Comparison of ENCODE assay signal across 25 cellular contexts in genomic region chr17:61259360-61259759, GRCh38.
DNase-seq lines count a peak whose midpoint lies in the region; ATAC-seq and TF ChIP-seq lines count a peak whose summit lies in the region.
"Had no signal": no experiment of that assay in that cellular context is flagged by ENCODE, and none has a peak within 500 bp of the region (broad histone marks: within the 10 kb centered on the region; RNA-seq: fewer than 3 reads in every experiment).

No MANE protein-coding gene starts in this region.

- H3K36me3 ChIP-seq in ascending aorta (no peaks in the 10 kb centered on the region), tibial artery (no peaks in the 10 kb centered on the region)
- H3K36me3 ChIP-seq: prostate gland, spleen had no signal

- no peaks in the 10 kb centered on the region for H3K9me3 Mint-ChIP-seq in nephron
- no peaks in the 10 kb centered on the region for H3K9me3 Mint-ChIP-seq in activated CD4-positive, alpha-beta memory T cell treated with anti-CD3 and anti-CD28 coated beads, Interleukin-2, amount 10 ng/mL, durations not matched to agents 7 days and 5 days
- H3K9me3 Mint-ChIP-seq in activated T-helper 17 cell treated with anti-CD3 and anti-CD28 coated beads, Interleukin-2, amount 50 U/mL, for 72 hours: no peaks in the 10 kb centered on the region
- H3K9me3 Mint-ChIP-seq: CD4-positive, alpha-beta T cell; neural crest cell; stimulated activated effector memory CD8-positive, alpha-beta T cell treated with anti-CD3 and anti-CD28 coated beads, Interleukin-12 subunit alpha, Interleukin-12 subunit beta, amount 100 ng/mL, for 72 hours had no signal

- peak overlapping the region in 2 of 3 experiments; percentile 88 to 93 for H3K27ac Mint-ChIP-seq in nephron
- no peak overlapping the region for H3K27ac Mint-ChIP-seq in activated CD4-positive, alpha-beta memory T cell treated with anti-CD3 and anti-CD28 coated beads, Interleukin-2, amount 10 ng/mL, durations not matched to agents 7 days and 5 days
- H3K27ac Mint-ChIP-seq in activated T-helper 17 cell treated with anti-CD3 and anti-CD28 coated beads, Interleukin-2, amount 50 U/mL, for 72 hours: no peak overlapping the region
- H3K27ac Mint-ChIP-seq: CD4-positive, alpha-beta T cell; stimulated activated effector memory CD8-positive, alpha-beta T cell treated with anti-CD3 and anti-CD28 coated beads, Interleukin-12 subunit alpha, Interleukin-12 subunit beta, amount 100 ng/mL, for 72 hours had no signal

- H3K4me3 Mint-ChIP-seq in nephron: no peak overlapping the region
- H3K4me3 Mint-ChIP-seq in activated CD4-positive, alpha-beta memory T cell treated with anti-CD3 and anti-CD28 coated beads, Interleukin-2, amount 10 ng/mL, durations not matched to agents 7 days and 5 days: no peak overlapping the region
- H3K4me3 Mint-ChIP-seq in activated T-helper 17 cell treated with anti-CD3 and anti-CD28 coated beads, Interleukin-2, amount 50 U/mL, for 72 hours: no peak overlapping the region
- H3K4me3 Mint-ChIP-seq: CD4-positive, alpha-beta T cell; neural crest cell; stimulated activated effector memory CD8-positive, alpha-beta T cell treated with anti-CD3 and anti-CD28 coated beads, Interleukin-12 subunit alpha, Interleukin-12 subunit beta, amount 100 ng/mL, for 72 hours had no signal

- ATAC-seq in activated T-helper 17 cell treated with anti-CD3 and anti-CD28 coated beads, Interleukin-2, amount 50 U/mL, for 72 hours (replicated peaks): no peak
- ATAC-seq: HCT116; stimulated activated effector memory CD8-positive, alpha-beta T cell treated with anti-CD3 and anti-CD28 coated beads, Interleukin-12 subunit alpha, Interleukin-12 subunit beta, amount 100 ng/mL, for 72 hours had no signal

- CTCF ChIA-PET in activated CD4-positive, alpha-beta memory T cell treated with anti-CD3 and anti-CD28 coated beads, Interleukin-2, amount 10 ng/mL, durations not matched to agents 7 days and 5 days (lab: Charles Lee): no interaction called here

- no peaks in the 10 kb centered on the region for H3K27me3 Mint-ChIP-seq in nephron (ENCODE audit: low read depth)
- H3K27me3 Mint-ChIP-seq in activated CD4-positive, alpha-beta memory T cell treated with anti-CD3 and anti-CD28 coated beads, Interleukin-2, amount 10 ng/mL, durations not matched to agents 7 days and 5 days: no peaks in the 10 kb centered on the region
- no peaks in the 10 kb centered on the region for H3K27me3 Mint-ChIP-seq in activated T-helper 17 cell treated with anti-CD3 and anti-CD28 coated beads, Interleukin-2, amount 50 U/mL, for 72 hours
- H3K27me3 Mint-ChIP-seq: CD4-positive, alpha-beta T cell had no signal

- H3K4me1 ChIP-seq in ascending aorta (peaks cover 0 to 25% of the 10 kb centered on the region in 2 donors), tibial artery (peaks cover 0 to 57% (median 24%) of the 10 kb centered on the region in 4 donors)
- H3K4me1 ChIP-seq: prostate gland had no signal

- no peaks in the 10 kb centered on the region for H3K27me3 ChIP-seq in ascending aorta
- no peaks in the 10 kb centered on the region for H3K27me3 ChIP-seq in tibial artery

- TF ChIP-seq CTCF in ascending aorta (IDR thresholded peaks at IDR 0.05): no peak
- peak; percentile 21 for TF ChIP-seq CTCF in fibroblast of villous mesenchyme (IDR thresholded peaks at IDR 0.05; ENCODE audit: insufficient read depth, low read depth, low read length)
- no peak for TF ChIP-seq CTCF in nephron (IDR thresholded peaks at IDR 0.05; ENCODE audit: unreplicated experiment in 3 of 3)
- peak in 1 of 2 experiments; percentile 10 for TF ChIP-seq CTCF in tibial artery (IDR thresholded peaks at IDR 0.05)

- H3K36me3 Mint-ChIP-seq in nephron (ENCODE audit: low read depth): no peaks in the 10 kb centered on the region
- H3K36me3 Mint-ChIP-seq in activated CD4-positive, alpha-beta memory T cell treated with anti-CD3 and anti-CD28 coated beads, Interleukin-2, amount 10 ng/mL, durations not matched to agents 7 days and 5 days (ENCODE audit: low read depth): no peaks in the 10 kb centered on the region
- H3K36me3 Mint-ChIP-seq in activated T-helper 17 cell treated with anti-CD3 and anti-CD28 coated beads, Interleukin-2, amount 50 U/mL, for 72 hours (ENCODE audit: low read depth): no peaks in the 10 kb centered on the region
- H3K36me3 Mint-ChIP-seq: stimulated activated effector memory CD8-positive, alpha-beta T cell treated with anti-CD3 and anti-CD28 coated beads, Interleukin-12 subunit alpha, Interleukin-12 subunit beta, amount 100 ng/mL, for 72 hours had no signal

- POLR2A ChIA-PET in activated CD4-positive, alpha-beta memory T cell treated with anti-CD3 and anti-CD28 coated beads, Interleukin-2, amount 10 ng/mL, durations not matched to agents 7 days and 5 days (lab: Charles Lee): no interaction called here

- H3K27ac ChIP-seq in ascending aorta (peak overlapping the region; percentile 76 to 79), tibial artery (peak overlapping the region; percentile 86 to 88)

- H3K9me3 ChIP-seq in ascending aorta (no peaks in the 10 kb centered on the region), tibial artery (no peaks in the 10 kb centered on the region)
- H3K9me3 ChIP-seq: prostate gland, spleen had no signal

- H3K4me3 ChIP-seq in ascending aorta (no peak overlapping the region), fibroblast of villous mesenchyme (ENCODE audit: low read depth, low read length) (no peak overlapping the region), tibial artery (no peak overlapping the region)
- H3K4me3 ChIP-seq: prostate gland, spleen had no signal

- intact Hi-C loops in ascending aorta (cut with DNase I): no loop called here
- intact Hi-C loops in tibial artery (cut with DNase I; ENCODE audit: low total_unique reads): loop anchor here (10.0 kb wide), 1 partner anchor 55 kb away; no protein-coding TSS in a partner anchor

- DNase-seq in ascending aorta (ENCODE audit: low spot score in 2 of 2) (no peak), fibroblast of villous mesenchyme (ENCODE audit: low read depth) (peak; percentile 43), tibial artery (no peak), SKM-1 treated with dmso at 0.1 percent for 144 hours (lab: John Stamatoyannopoulos, UW; ENCODE audit: unreplicated experiment) (no peak), AML-193 (lab: John Stamatoyannopoulos, UW) (no peak)
- no peak for DNase-seq in activated CD4-positive, alpha-beta memory T cell treated with anti-CD3 and anti-CD28 coated beads, Interleukin-2, amount 10 ng/mL, durations not matched to agents 7 days and 5 days
- DNase-seq: activated CD4-positive, alpha-beta T cell treated with anti-CD3 and anti-CD28 coated beads, Interleukin-2, amount 50 U/mL, for 1 hour; activated naive CD4-positive, alpha-beta T cell treated with anti-CD3 and anti-CD28 coated beads, Interleukin-2, amount 50 U/mL, for 16 hours; amygdala; CD4-positive, alpha-beta T cell; DMS 273 treated with DMSO at 0.1 percent for 48 hours; glutamatergic neuron; NCI-H1092; NCI-H187 treated with DMSO at 0.1 percent for 48 hours; NCI-H748 treated with DMSO at 0.1 percent for 48 hours; spleen; stimulated activated CD4-positive, alpha-beta T cell treated with anti-CD3 and anti-CD28 coated beads, Interleukin-2, amount 100 ng/mL, for 48 hours; SW 1271; T1000 had no signal

- peaks cover 51% of the 10 kb centered on the region for H3K4me1 Mint-ChIP-seq in nephron
- peaks cover 4% of the 10 kb centered on the region for H3K4me1 Mint-ChIP-seq in activated CD4-positive, alpha-beta memory T cell treated with anti-CD3 and anti-CD28 coated beads, Interleukin-2, amount 10 ng/mL, durations not matched to agents 7 days and 5 days
- H3K4me1 Mint-ChIP-seq in activated T-helper 17 cell treated with anti-CD3 and anti-CD28 coated beads, Interleukin-2, amount 50 U/mL, for 72 hours: peaks cover 6% of the 10 kb centered on the region
- H3K4me1 Mint-ChIP-seq: stimulated activated effector memory CD8-positive, alpha-beta T cell treated with anti-CD3 and anti-CD28 coated beads, Interleukin-12 subunit alpha, Interleukin-12 subunit beta, amount 100 ng/mL, for 72 hours had no signal

Comparison
In these comparisons a context has a peak if more than half of its experiments do, and no peak if none do; other contexts are left out.
1. H3K27ac Mint-ChIP-seq: peak in nephron (2 of 3); none in activated CD4-positive, alpha-beta memory T cell treated with anti-CD3 and anti-CD28 coated beads, Interleukin-2, amount 10 ng/mL, durations not matched to agents 7 days and 5 days (single experiment) and activated T-helper 17 cell treated with anti-CD3 and anti-CD28 coated beads, Interleukin-2, amount 50 U/mL, for 72 hours (single experiment).